1 cellular context compared by ENCODE assay signal in the genomic region with DNA sequence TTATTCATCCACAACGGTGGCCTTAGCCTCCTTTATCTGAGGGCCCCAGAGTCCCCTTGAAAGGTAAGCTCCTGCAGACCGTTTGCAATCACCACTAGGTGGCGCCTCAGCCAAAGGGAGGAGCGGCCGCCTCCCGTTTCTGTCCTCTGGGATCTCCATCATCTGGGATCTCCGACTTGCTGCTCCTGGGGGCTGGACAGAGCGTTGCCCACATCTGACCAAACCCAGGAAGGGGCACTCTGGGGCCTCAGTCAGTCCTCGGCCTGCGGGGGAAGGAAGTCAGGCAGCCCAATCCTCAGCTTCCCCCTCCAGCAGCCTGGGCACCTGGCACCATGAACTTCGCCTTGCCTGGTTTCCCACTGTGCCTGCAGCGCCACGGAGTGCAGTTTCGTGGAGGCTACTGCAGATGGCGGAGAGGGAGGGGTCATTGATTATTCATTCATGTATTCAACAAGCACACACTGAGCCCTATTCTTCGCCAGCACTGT.
TF ChIP-seq lines count a peak whose summit lies in the region.

No MANE protein-coding gene starts in this region.

TF ChIP-seq in HEK293, 187 proteins besides CTCF, POLR2A, EP300 and RAD21 (continued from another document):
- TF ChIP-seq, protein P1, sequence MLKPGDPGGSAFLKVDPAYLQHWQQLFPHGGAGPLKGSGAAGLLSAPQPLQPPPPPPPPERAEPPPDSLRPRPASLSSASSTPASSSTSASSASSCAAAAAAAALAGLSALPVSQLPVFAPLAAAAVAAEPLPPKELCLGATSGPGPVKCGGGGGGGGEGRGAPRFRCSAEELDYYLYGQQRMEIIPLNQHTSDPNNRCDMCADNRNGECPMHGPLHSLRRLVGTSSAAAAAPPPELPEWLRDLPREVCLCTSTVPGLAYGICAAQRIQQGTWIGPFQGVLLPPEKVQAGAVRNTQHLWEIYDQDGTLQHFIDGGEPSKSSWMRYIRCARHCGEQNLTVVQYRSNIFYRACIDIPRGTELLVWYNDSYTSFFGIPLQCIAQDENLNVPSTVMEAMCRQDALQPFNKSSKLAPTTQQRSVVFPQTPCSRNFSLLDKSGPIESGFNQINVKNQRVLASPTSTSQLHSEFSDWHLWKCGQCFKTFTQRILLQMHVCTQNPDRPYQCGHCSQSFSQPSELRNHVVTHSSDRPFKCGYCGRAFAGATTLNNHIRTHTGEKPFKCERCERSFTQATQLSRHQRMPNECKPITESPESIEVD (tag by site-specific recombination; IDR thresholded peaks at IDR 0.05), result no peak
- no peak for TF ChIP-seq KLF16 (tag by site-specific recombination; IDR thresholded peaks at IDR 0.05)
- TF ChIP-seq ZBTB17 (tag by site-specific recombination; IDR thresholded peaks at IDR 0.05), result peak; percentile 93
- TF ChIP-seq, protein P2, sequence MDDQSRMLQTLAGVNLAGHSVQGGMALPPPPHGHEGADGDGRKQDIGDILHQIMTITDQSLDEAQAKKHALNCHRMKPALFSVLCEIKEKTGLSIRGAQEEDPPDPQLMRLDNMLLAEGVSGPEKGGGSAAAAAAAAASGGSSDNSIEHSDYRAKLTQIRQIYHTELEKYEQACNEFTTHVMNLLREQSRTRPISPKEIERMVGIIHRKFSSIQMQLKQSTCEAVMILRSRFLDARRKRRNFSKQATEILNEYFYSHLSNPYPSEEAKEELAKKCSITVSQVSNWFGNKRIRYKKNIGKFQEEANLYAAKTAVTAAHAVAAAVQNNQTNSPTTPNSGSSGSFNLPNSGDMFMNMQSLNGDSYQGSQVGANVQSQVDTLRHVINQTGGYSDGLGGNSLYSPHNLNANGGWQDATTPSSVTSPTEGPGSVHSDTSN (CRISPR knock-in tag; IDR thresholded peaks at IDR 0.05), result 0 out of 2 replicates have a peak, but pooled peaks have one; percentile 42
- TF ChIP-seq ZNF555 (tag by site-specific recombination; conservative IDR thresholded peaks at IDR 0.05), result no peak
- TF ChIP-seq ZIC2 (tag by site-specific recombination; IDR thresholded peaks at IDR 0.05), result no peak
- TF ChIP-seq SALL2 (tag by site-specific recombination; IDR thresholded peaks at IDR 0.05; ENCODE audit: borderline replicate concordance), result no peak
- no peak for TF ChIP-seq ZNF558 (tag by site-specific recombination; IDR thresholded peaks at IDR 0.05)
- TF ChIP-seq, protein P3, sequence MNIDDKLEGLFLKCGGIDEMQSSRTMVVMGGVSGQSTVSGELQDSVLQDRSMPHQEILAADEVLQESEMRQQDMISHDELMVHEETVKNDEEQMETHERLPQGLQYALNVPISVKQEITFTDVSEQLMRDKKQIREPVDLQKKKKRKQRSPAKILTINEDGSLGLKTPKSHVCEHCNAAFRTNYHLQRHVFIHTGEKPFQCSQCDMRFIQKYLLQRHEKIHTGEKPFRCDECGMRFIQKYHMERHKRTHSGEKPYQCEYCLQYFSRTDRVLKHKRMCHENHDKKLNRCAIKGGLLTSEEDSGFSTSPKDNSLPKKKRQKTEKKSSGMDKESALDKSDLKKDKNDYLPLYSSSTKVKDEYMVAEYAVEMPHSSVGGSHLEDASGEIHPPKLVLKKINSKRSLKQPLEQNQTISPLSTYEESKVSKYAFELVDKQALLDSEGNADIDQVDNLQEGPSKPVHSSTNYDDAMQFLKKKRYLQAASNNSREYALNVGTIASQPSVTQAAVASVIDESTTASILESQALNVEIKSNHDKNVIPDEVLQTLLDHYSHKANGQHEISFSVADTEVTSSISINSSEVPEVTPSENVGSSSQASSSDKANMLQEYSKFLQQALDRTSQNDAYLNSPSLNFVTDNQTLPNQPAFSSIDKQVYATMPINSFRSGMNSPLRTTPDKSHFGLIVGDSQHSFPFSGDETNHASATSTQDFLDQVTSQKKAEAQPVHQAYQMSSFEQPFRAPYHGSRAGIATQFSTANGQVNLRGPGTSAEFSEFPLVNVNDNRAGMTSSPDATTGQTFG (tag by site-specific recombination; IDR thresholded peaks at IDR 0.05; ENCODE audit: borderline replicate concordance), result no peak
- TF ChIP-seq ZNF48 (tag by site-specific recombination; IDR thresholded peaks at IDR 0.05), result no peak
